9 cellular contexts compared by ENCODE assay signal in the genomic region with DNA sequence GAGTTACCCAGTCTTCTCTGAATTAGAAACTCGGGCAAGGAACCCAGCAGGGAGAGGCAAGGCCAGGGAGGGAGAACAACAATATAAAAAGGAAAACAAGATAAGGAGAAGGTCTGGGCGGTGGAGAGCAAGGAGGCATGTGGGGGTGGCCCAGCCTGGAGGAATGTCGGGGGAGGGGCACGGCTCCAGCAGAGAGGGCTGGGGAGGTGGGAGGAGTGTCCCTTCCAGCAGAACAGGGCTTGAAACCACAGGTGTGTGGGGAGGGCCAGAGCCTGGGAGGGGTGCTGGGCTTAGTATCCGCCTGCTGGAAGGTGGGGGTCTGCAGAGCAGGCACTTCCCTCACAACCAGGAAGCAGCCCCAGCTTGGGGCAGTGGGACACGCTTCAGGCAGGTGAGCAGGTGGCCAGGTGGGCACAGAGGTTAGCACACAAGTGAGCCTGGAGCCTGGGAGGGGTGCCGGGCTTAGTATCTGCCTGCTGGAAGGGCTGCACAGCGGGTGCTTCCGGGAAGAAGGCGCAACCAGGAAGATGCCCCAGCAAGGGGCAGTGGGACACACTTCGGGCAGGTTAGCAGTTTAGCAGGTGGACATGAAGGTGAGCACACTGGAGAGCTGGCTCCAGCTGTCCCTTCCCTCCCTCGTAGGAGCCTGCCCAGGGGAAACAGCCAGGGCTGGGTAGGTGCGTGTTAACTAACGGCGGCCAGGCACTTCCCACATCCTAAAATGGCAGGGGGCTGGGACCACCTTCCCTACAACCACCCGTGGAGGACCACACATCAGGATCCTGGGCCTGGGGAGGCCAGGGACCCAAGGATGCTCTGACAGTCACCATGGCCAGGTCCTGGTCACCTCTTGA. TPM values are rescaled to one million over a fixed set of nuclear protein-coding genes. Genes with fewer than 3 reads are reported as not detected.
DNase-seq lines count a peak whose midpoint lies in the region; ATAC-seq and TF ChIP-seq lines count a peak whose summit lies in the region.
"Had no signal": no experiment of that assay in that cellular context is flagged by ENCODE, and none has a peak within 500 bp of the region (broad histone marks: within the 10 kb centered on the region; RNA-seq: fewer than 3 reads in every experiment).

No MANE protein-coding gene starts in this region.

- no peak for ATAC-seq in activated CD4-positive, CD25-positive, alpha-beta regulatory T cell treated with anti-CD3 and anti-CD28 coated beads, Interleukin-2, amount 50 U/mL, for 24 hours
- ATAC-seq in thoracic aorta (ENCODE audit: insufficient number of reproducible peaks, low FRiP score, low read depth) (no peak), HG03045 (IDR thresholded peaks at IDR 0.05; ENCODE audit: unreplicated experiment) (no peak)

- H3K36me3 ChIP-seq in breast epithelium = no peaks in the 10 kb centered on the region
- peaks cover 3% of the 10 kb centered on the region for H3K36me3 ChIP-seq in thoracic aorta

- H3K27me3 ChIP-seq in breast epithelium (no peaks in the 10 kb centered on the region), thoracic aorta (replicated peaks; ENCODE audit: insufficient read depth) (no peaks in the 10 kb centered on the region)

- intact Hi-C loops in breast epithelium (cut with DNase I; ENCODE audit: low total_unique reads) = no loop called here

- H3K27ac ChIP-seq in breast epithelium (peak overlapping the region in 1 of 2 donors; percentile 26), thoracic aorta (peak overlapping the region; percentile 93 to 94)

- H3K4me3 ChIP-seq in breast epithelium = no peak overlapping the region
- H3K4me3 ChIP-seq in thoracic aorta = peak overlapping the region; percentile 85

- peak; percentile 23 for DNase-seq in activated CD4-positive, CD25-positive, alpha-beta regulatory T cell treated with anti-CD3 and anti-CD28 coated beads, Interleukin-2, amount 50 U/mL, for 72 hours
- peak; percentile 20 to 45 for DNase-seq in breast epithelium (ENCODE audit: low spot score in 2 of 2)
- DNase-seq in kidney tubule cell (ENCODE audit: low spot score) = peak; percentile 33
- DNase-seq in thoracic aorta (ENCODE audit: low spot score) = no peak
- no peak for DNase-seq in stimulated activated CD4-positive, alpha-beta T cell treated with anti-CD3 and anti-CD28 coated beads, Interleukin-4, amount 100 ng/mL, for 4 hours
- no peak for DNase-seq in cerebellar nuclear complex (lab: John Stamatoyannopoulos, UW)
- DNase-seq: NCI-H1930 had no signal

- TF ChIP-seq CTCF in breast epithelium (IDR thresholded peaks at IDR 0.05) = no peak
- TF ChIP-seq CTCF in thoracic aorta (IDR thresholded peaks at IDR 0.05) = no peak

- H3K4me1 ChIP-seq in breast epithelium (peaks cover 0 to 12% of the 10 kb centered on the region in 2 donors), thoracic aorta (ENCODE audit: control insufficient read depth in 1 of 2, low read depth in 2 of 2) (peaks cover 31 to 60% of the 10 kb centered on the region in 2 donors)

- no peak for TF ChIP-seq POLR2A in breast epithelium (IDR thresholded peaks at IDR 0.05)

- no peaks in the 10 kb centered on the region for H3K9me3 ChIP-seq in breast epithelium
- no peaks in the 10 kb centered on the region for H3K9me3 ChIP-seq in thoracic aorta

RNA-seq across cellular contexts. Expression of a gene that starts 3.1 kb away (rescaled TPM):
- total RNA-seq in breast epithelium (100 to 1,000 TPM in 2 of 3 donors, 10 to 100 TPM in 1; 85.9 to 146 (median 103) TPM), thoracic aorta (1,000 to 10,000 TPM in 1 of 2 donors, 100 to 1,000 TPM in 1; 854 to 1,319 TPM)

Comparison
In these comparisons a context has a peak if more than half of its experiments do, and no peak if none do; other contexts are left out.
1. DNase-seq: peak in activated CD4-positive, CD25-positive, alpha-beta regulatory T cell treated with anti-CD3 and anti-CD28 coated beads, Interleukin-2, amount 50 U/mL, for 72 hours (single experiment), breast epithelium (2 of 2) and kidney tubule cell (single experiment); none in thoracic aorta (single experiment), stimulated activated CD4-positive, alpha-beta T cell treated with anti-CD3 and anti-CD28 coated beads, Interleukin-4, amount 100 ng/mL, for 4 hours (0 of 2) and cerebellar nuclear complex (0 of 2).
2. RNA of a gene that starts 3.1 kb away (total RNA-seq): 854 to 1,319 TPM in thoracic aorta; 85.9 to 146 TPM in breast epithelium; every median in the first group is over 4 times any median in the second.